In genomic region chr4:143513314-143514211, GRCh38 we compare ENCODE assay signal across 8 cellular contexts. TPM values are rescaled to one million over a fixed set of nuclear protein-coding genes. Genes with fewer than 3 reads are reported as not detected.
DNase-seq lines count a peak whose midpoint lies in the region; ATAC-seq and TF ChIP-seq lines count a peak whose summit lies in the region.

Gene SMARCA5, plus strand, starts transcription at chr4:143513702. Its CDS starts 223 bp downstream, at chr4:143513925.

- H2AFZ ChIP-seq in GM23338: peak within 1 kb of the TSS; percentile 85

- TF ChIP-seq CTCF in DOHH2 (IDR thresholded peaks at IDR 0.05; ENCODE audit: low read depth, low read length, poor library complexity, severe bottlenecking) (no peak), GM23338 (conservative IDR thresholded peaks at IDR 0.05; ENCODE audit: low read depth in 2 of 2) (no peak)

- H3K27me3 ChIP-seq in DOHH2 (ENCODE audit: control insufficient read depth, low read length) (no peaks in the 10 kb centered on the region), GM23338 (ENCODE audit: insufficient read depth) (no peaks in the 10 kb centered on the region)

- no peaks in the 10 kb centered on the region for H3K9me3 ChIP-seq in DOHH2 (ENCODE audit: control insufficient read depth, insufficient read depth, low read length)

- H4K20me1 ChIP-seq in DOHH2 (ENCODE audit: control insufficient read depth, insufficient read depth, low read depth, low read length): peaks cover 28% of the 10 kb centered on the region
- H4K20me1 ChIP-seq in GM23338 (replicated peaks; ENCODE audit: insufficient read depth): peaks cover 35% of the 10 kb centered on the region

- H3K4me2 ChIP-seq in DOHH2 (ENCODE audit: low read length) (peak within 1 kb of the TSS; percentile 86), GM23338 (peak within 1 kb of the TSS; percentile 90)

- DNase-seq in GM23338 (ENCODE audit: low spot score) (peak; percentile 99), LHCN-M2 (ENCODE audit: low read depth) (peak; percentile 97), RPMI8226 (peak; percentile 96), fibroblast of gingiva (ENCODE audit: low read depth) (peak; percentile 97), naive B cell (peak; percentile 97)
- peak; percentile 84 to 89 for DNase-seq in activated T-helper 1 cell treated with anti-CD3 and anti-CD28 coated beads, Interleukin-2, amount 50 U/mL, for 16 hours (ENCODE audit: low read depth in 1 of 2, low spot score in 1 of 2)

- H3K36me3 Mint-ChIP-seq in GM23338 (ENCODE audit: low read depth): peaks cover 35% of the 10 kb centered on the region
- no peaks in the 10 kb centered on the region for H3K36me3 Mint-ChIP-seq in naive B cell
- peaks cover 11% of the 10 kb centered on the region for H3K36me3 Mint-ChIP-seq in stimulated activated memory B cell treated with anti-CD40 and anti-IgM and Interleukin-4, amounts not matched to agents 10 μg/mL and 1 μg/mL and 100 μg/mL, for 72 hours

- H3K9me3 Mint-ChIP-seq in GM23338 (no peaks in the 10 kb centered on the region; the same call in 2 of the 3 replicates), naive B cell (peaks cover 0 to 2% (median 0%) of the 10 kb centered on the region in 7 donors)
- H3K9me3 Mint-ChIP-seq in stimulated activated memory B cell treated with anti-CD40 and anti-IgM and Interleukin-4, amounts not matched to agents 10 μg/mL and 1 μg/mL and 100 μg/mL, for 72 hours: no peaks in the 10 kb centered on the region

- ATAC-seq in GM23338 (peak; percentile 88), naive B cell (ENCODE audit: low read depth in 2 of 2) (peak; percentile 82 to 85)
- ATAC-seq in stimulated activated memory B cell treated with anti-CD40 and anti-IgM and Interleukin-4, amounts not matched to agents 10 μg/mL and 1 μg/mL and 100 μg/mL, for 72 hours: peak; percentile 96

- H3K4me3 ChIP-seq in DOHH2 (ENCODE audit: low read length) (peak within 1 kb of the TSS; percentile 85), GM23338 (peak within 1 kb of the TSS; percentile 87)

- H3K27me3 Mint-ChIP-seq in GM23338 (ENCODE audit: insufficient read depth, low read depth, poor library complexity) (peaks cover 6% of the 10 kb centered on the region), naive B cell (no peaks in the 10 kb centered on the region)
- H3K27me3 Mint-ChIP-seq in stimulated activated memory B cell treated with anti-CD40 and anti-IgM and Interleukin-4, amounts not matched to agents 10 μg/mL and 1 μg/mL and 100 μg/mL, for 72 hours: no peaks in the 10 kb centered on the region

- H3K79me2 ChIP-seq in DOHH2 (ENCODE audit: control insufficient read depth, low read length): peaks cover 52% of the 10 kb centered on the region
- peaks cover 48% of the 10 kb centered on the region for H3K79me2 ChIP-seq in GM23338 (replicated peaks; ENCODE audit: insufficient read depth)

- H3K4me3 Mint-ChIP-seq in GM23338 (peak within 1 kb of the TSS; percentile 99), naive B cell (peak within 1 kb of the TSS; percentile 96 to 100 (median 99))
- H3K4me3 Mint-ChIP-seq in stimulated activated memory B cell treated with anti-CD40 and anti-IgM and Interleukin-4, amounts not matched to agents 10 μg/mL and 1 μg/mL and 100 μg/mL, for 72 hours: peak within 1 kb of the TSS; percentile 93

- H3F3A ChIP-seq in DOHH2 (ENCODE audit: control insufficient read depth, insufficient read depth): no peaks in the 10 kb centered on the region
- H3F3A ChIP-seq in GM23338 (replicated peaks; ENCODE audit: low read depth): 0 out of 2 replicates have a peak, but pooled peaks cover 5% of the 10 kb centered on the region

- H3K4me1 Mint-ChIP-seq in GM23338 (peaks cover 15% of the 10 kb centered on the region), naive B cell (peaks cover 22 to 39% (median 29%) of the 10 kb centered on the region in 3 donors)
- peaks cover 35% of the 10 kb centered on the region for H3K4me1 Mint-ChIP-seq in stimulated activated memory B cell treated with anti-CD40 and anti-IgM and Interleukin-4, amounts not matched to agents 10 μg/mL and 1 μg/mL and 100 μg/mL, for 72 hours

- H3K36me3 ChIP-seq in DOHH2 (ENCODE audit: control insufficient read depth, low read length) (peaks cover 49% of the 10 kb centered on the region), GM23338 (ENCODE audit: insufficient read depth) (peaks cover 13% of the 10 kb centered on the region; the same call in 1 of the 2 replicates)

- H3K27ac Mint-ChIP-seq in GM23338: peak within 1 kb of the TSS; percentile 99
- H3K27ac Mint-ChIP-seq in naive B cell: peak within 1 kb of the TSS; percentile 99 to 100 (median 100)
- H3K27ac Mint-ChIP-seq in stimulated activated memory B cell treated with anti-CD40 and anti-IgM and Interleukin-4, amounts not matched to agents 10 μg/mL and 1 μg/mL and 100 μg/mL, for 72 hours: peak within 1 kb of the TSS; percentile 92

- peak within 1 kb of the TSS; percentile 80 for H3K27ac ChIP-seq in DOHH2 (ENCODE audit: low read depth, low read length)
- peak within 1 kb of the TSS; percentile 98 for H3K27ac ChIP-seq in GM23338 (ENCODE audit: low read depth)

- H3K9me2 ChIP-seq in DOHH2 (replicated peaks; ENCODE audit: control insufficient read depth, low read length): no peaks in the 10 kb centered on the region
- no peaks in the 10 kb centered on the region for H3K9me2 ChIP-seq in GM23338 (ENCODE audit: insufficient read depth)

- H3K4me1 ChIP-seq in DOHH2 (ENCODE audit: control insufficient read depth, low read length): peaks cover 38% of the 10 kb centered on the region
- peaks cover 18% of the 10 kb centered on the region; the same call in 1 of the 2 replicates for H3K4me1 ChIP-seq in GM23338 (ENCODE audit: insufficient read depth)

TF ChIP-seq in GM23338, 12 proteins besides CTCF, POLR2A, EP300 and RAD21:
- TF ChIP-seq ZNF331 (CRISPR knock-in tag; IDR thresholded peaks at IDR 0.05; ENCODE audit: low read depth) (no peak), POLR2AphosphoS5 (IDR thresholded peaks at IDR 0.05; ENCODE audit: low read depth) (peak; percentile 85), ZNF114 (CRISPR knock-in tag; IDR thresholded peaks at IDR 0.05) (no peak), CREB1 (CRISPR knock-in tag; IDR thresholded peaks at IDR 0.05; ENCODE audit: low read depth) (peak; percentile 72; the same call in 1 of the 2 replicates)
- TF ChIP-seq, protein P1, sequence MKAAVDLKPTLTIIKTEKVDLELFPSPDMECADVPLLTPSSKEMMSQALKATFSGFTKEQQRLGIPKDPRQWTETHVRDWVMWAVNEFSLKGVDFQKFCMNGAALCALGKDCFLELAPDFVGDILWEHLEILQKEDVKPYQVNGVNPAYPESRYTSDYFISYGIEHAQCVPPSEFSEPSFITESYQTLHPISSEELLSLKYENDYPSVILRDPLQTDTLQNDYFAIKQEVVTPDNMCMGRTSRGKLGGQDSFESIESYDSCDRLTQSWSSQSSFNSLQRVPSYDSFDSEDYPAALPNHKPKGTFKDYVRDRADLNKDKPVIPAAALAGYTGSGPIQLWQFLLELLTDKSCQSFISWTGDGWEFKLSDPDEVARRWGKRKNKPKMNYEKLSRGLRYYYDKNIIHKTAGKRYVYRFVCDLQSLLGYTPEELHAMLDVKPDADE (IDR thresholded peaks at IDR 0.05): no peak

RNA-seq across cellular contexts. Expression of gene SMARCA5, which starts in this region (rescaled TPM):
- total RNA-seq in GM23338 (2014; rRNA removed; shearing (Covaris generic)): 102 and 103 TPM in 2 replicates
- polyA plus RNA-seq in GM23338 (2016; fragmentation: Nextera tagmentation; extraction: Ambion mirVana) (79.9 and 101 TPM in 2 replicates), naive B cell (ENCODE audit: low read depth in 6 of 6) (10 to 100 TPM; 17.1 to 36.3 (median 26.1) TPM)
- 40.9 and 44.8 TPM in 2 replicates for total RNA-seq in LHCN-M2 (2014; rRNA removed)
- polyA plus RNA-seq in LHCN-M2 (2012): 14.6 TPM

Comparison
In these comparisons a context has a peak if more than half of its experiments do, and no peak if none do; other contexts are left out.
1. Peak in every context shown above with its lines: DNase-seq, ATAC-seq, H3K4me3 ChIP-seq and H3K27ac ChIP-seq.